Comparison of ENCODE assay signal across 1 cellular context in the genomic region with DNA sequence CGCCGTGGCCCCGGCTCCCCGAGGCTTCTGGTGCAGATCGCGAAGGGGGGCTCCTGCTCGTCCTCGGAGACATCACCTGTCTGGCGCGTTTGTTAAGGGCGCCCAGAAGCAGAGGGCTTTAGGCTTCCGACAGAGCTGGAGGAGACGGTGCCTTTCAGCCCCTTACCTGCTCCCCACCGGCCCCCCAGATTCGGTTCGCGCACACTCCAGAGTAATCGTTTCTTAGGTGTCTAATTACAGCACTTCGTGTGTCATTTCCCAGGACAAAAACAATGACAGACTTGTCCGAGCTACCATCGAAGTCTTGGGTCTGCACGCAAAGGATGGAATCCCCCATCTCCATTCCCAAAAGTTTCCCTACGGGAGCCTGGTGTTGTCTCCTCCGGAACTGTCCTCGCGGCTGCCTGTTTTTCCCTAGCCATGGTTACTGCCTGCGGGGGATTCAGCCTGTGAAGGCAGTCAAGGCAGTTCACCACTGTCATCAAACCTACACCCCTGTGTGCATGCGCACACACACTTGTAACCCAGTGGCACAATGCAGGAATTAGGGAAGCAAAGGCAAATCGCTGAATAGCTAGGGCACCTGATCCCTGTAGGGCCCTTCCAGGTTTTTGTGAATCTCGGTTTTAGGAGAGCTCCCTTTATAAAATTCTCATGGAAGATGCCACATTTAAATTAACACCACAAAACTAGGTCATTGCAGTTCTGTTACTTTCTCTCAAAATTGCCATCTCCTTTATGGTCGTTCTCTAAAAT.
A peak's percentile ranks its signal among the peaks of the same experiment; 100 is the strongest.
TF ChIP-seq lines count a peak whose summit lies in the region.

No MANE protein-coding gene starts in this region.

TF ChIP-seq in K562, 482 proteins besides CTCF, POLR2A, EP300 and RAD21 (continued from another document and continues in another):
- TF ChIP-seq NFATC3 (IDR thresholded peaks at IDR 0.05) (no peak), L3MBTL2 (IDR thresholded peaks at IDR 0.05) (peak; percentile 74), ZNF76 (CRISPR knock-in tag; IDR thresholded peaks at IDR 0.05; ENCODE audit: borderline replicate concordance) (no peak), ZNF57 (CRISPR knock-in tag; IDR thresholded peaks at IDR 0.05) (no peak), ETV5 (CRISPR knock-in tag; IDR thresholded peaks at IDR 0.05; ENCODE audit: low read depth) (0 out of 2 replicates have a peak, but pooled peaks have one; percentile 57), NR2C2 (CRISPR knock-in tag; IDR thresholded peaks at IDR 0.05) (no peak), NR2C2 (tag; IDR thresholded peaks at IDR 0.05) (peak; percentile 41; the same call in 1 of the 2 replicates), SPI1 (IDR thresholded peaks at IDR 0.05; ENCODE audit: borderline replicate concordance, low read depth, low read length) (no peak), ARID1B (IDR thresholded peaks at IDR 0.05) (0 out of 2 replicates have a peak, but pooled peaks have one; percentile 9), ZNF384 (IDR thresholded peaks at IDR 0.05; ENCODE audit: low read depth, low read length) (no peak), RFX1 (IDR thresholded peaks at IDR 0.05) (no peak), DPF2 (IDR thresholded peaks at IDR 0.05) (peak; percentile 18; the same call in 1 of the 2 replicates), CREBBP (IDR thresholded peaks at IDR 0.05; ENCODE audit: low read depth, low read length) (no peak), ZNF436 (CRISPR knock-in tag; IDR thresholded peaks at IDR 0.05) (no peak), ESRRB (CRISPR knock-in tag; IDR thresholded peaks at IDR 0.05; ENCODE audit: borderline replicate concordance) (no peak), ZBTB11 (CRISPR knock-in tag; IDR thresholded peaks at IDR 0.05) (0 out of 6 replicates have a peak, but pooled peaks of 1 of the 3 experiments have one; percentile 24), MCM7 (IDR thresholded peaks at IDR 0.05) (no peak), DMBX1 (CRISPR knock-in tag; IDR thresholded peaks at IDR 0.05; ENCODE audit: borderline replicate concordance) (0 out of 2 replicates have a peak, but pooled peaks have one; percentile 16), ZNF212 (CRISPR knock-in tag; IDR thresholded peaks at IDR 0.05) (no peak), RNF2 (IDR thresholded peaks at IDR 0.05) (no peak), ZNF175 (CRISPR knock-in tag; IDR thresholded peaks at IDR 0.05; ENCODE audit: low read depth) (no peak), BCOR (IDR thresholded peaks at IDR 0.05) (no peak), TAF7 (tag; IDR thresholded peaks at IDR 0.05) (0 out of 2 replicates have a peak, but pooled peaks have one; percentile 20), MTA3 (IDR thresholded peaks at IDR 0.05; ENCODE audit: borderline replicate concordance) (peak; percentile 41; the same call in 1 of the 2 replicates), HNRNPH1 (optimal IDR thresholded peaks at IDR 0.05; ENCODE audit: low read depth, low read length) (no peak), CAMTA2 (CRISPR knock-in tag; conservative IDR thresholded peaks at IDR 0.05) (0 out of 2 replicates have a peak, but pooled peaks have one; percentile 2), ZNF347 (CRISPR knock-in tag; IDR thresholded peaks at IDR 0.05; ENCODE audit: low read depth) (no peak), TGIF2 (CRISPR knock-in tag; IDR thresholded peaks at IDR 0.05) (no peak), CTBP1 (IDR thresholded peaks at IDR 0.05; ENCODE audit: borderline replicate concordance) (peak; percentile 24), SMARCE1 (IDR thresholded peaks at IDR 0.05) (peak; percentile 37; the same call in 1 of the 2 replicates), ETV6 (IDR thresholded peaks at IDR 0.05; ENCODE audit: borderline replicate concordance in 1 of 2, low read depth in 2 of 2, low read length in 1 of 2) (no peak), ETV6 (CRISPR knock-in tag; IDR thresholded peaks at IDR 0.05; ENCODE audit: borderline replicate concordance) (no peak), RFX7 (CRISPR knock-in tag; IDR thresholded peaks at IDR 0.05) (no peak), PHF20 (IDR thresholded peaks at IDR 0.05; ENCODE audit: partially characterized antibody) (no peak), ZNF134 (CRISPR knock-in tag; conservative IDR thresholded peaks at IDR 0.05) (0 out of 2 replicates have a peak, but pooled peaks have one; percentile 9), ZNF354B (CRISPR knock-in tag; IDR thresholded peaks at IDR 0.05) (no peak), SIN3B (IDR thresholded peaks at IDR 0.05; ENCODE audit: low read depth) (no peak), E4F1 (CRISPR knock-in tag; IDR thresholded peaks at IDR 0.05; ENCODE audit: borderline replicate concordance) (no peak), MCM2 (IDR thresholded peaks at IDR 0.05; ENCODE audit: low read depth) (no peak), TRIM28 (IDR thresholded peaks at IDR 0.05) (no peak)
- TF ChIP-seq, protein P1, sequence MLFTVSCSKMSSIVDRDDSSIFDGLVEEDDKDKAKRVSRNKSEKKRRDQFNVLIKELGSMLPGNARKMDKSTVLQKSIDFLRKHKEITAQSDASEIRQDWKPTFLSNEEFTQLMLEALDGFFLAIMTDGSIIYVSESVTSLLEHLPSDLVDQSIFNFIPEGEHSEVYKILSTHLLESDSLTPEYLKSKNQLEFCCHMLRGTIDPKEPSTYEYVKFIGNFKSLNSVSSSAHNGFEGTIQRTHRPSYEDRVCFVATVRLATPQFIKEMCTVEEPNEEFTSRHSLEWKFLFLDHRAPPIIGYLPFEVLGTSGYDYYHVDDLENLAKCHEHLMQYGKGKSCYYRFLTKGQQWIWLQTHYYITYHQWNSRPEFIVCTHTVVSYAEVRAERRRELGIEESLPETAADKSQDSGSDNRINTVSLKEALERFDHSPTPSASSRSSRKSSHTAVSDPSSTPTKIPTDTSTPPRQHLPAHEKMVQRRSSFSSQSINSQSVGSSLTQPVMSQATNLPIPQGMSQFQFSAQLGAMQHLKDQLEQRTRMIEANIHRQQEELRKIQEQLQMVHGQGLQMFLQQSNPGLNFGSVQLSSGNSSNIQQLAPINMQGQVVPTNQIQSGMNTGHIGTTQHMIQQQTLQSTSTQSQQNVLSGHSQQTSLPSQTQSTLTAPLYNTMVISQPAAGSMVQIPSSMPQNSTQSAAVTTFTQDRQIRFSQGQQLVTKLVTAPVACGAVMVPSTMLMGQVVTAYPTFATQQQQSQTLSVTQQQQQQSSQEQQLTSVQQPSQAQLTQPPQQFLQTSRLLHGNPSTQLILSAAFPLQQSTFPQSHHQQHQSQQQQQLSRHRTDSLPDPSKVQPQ (CRISPR knock-in tag; IDR thresholded peaks at IDR 0.05; ENCODE audit: borderline replicate concordance) = no peak
- TF ChIP-seq, protein P2, sequence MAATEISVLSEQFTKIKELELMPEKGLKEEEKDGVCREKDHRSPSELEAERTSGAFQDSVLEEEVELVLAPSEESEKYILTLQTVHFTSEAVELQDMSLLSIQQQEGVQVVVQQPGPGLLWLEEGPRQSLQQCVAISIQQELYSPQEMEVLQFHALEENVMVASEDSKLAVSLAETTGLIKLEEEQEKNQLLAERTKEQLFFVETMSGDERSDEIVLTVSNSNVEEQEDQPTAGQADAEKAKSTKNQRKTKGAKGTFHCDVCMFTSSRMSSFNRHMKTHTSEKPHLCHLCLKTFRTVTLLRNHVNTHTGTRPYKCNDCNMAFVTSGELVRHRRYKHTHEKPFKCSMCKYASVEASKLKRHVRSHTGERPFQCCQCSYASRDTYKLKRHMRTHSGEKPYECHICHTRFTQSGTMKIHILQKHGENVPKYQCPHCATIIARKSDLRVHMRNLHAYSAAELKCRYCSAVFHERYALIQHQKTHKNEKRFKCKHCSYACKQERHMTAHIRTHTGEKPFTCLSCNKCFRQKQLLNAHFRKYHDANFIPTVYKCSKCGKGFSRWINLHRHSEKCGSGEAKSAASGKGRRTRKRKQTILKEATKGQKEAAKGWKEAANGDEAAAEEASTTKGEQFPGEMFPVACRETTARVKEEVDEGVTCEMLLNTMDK (IDR thresholded peaks at IDR 0.05; ENCODE audit: borderline replicate concordance, insufficient read depth, low read depth, low read length, poor library complexity, severe bottlenecking) = no peak
- TF ChIP-seq, protein P3, sequence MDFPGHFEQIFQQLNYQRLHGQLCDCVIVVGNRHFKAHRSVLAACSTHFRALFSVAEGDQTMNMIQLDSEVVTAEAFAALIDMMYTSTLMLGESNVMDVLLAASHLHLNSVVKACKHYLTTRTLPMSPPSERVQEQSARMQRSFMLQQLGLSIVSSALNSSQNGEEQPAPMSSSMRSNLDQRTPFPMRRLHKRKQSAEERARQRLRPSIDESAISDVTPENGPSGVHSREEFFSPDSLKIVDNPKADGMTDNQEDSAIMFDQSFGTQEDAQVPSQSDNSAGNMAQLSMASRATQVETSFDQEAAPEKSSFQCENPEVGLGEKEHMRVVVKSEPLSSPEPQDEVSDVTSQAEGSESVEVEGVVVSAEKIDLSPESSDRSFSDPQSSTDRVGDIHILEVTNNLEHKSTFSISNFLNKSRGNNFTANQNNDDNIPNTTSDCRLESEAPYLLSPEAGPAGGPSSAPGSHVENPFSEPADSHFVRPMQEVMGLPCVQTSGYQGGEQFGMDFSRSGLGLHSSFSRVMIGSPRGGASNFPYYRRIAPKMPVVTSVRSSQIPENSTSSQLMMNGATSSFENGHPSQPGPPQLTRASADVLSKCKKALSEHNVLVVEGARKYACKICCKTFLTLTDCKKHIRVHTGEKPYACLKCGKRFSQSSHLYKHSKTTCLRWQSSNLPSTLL (IDR thresholded peaks at IDR 0.05) = no peak
- TF ChIP-seq, protein P4, sequence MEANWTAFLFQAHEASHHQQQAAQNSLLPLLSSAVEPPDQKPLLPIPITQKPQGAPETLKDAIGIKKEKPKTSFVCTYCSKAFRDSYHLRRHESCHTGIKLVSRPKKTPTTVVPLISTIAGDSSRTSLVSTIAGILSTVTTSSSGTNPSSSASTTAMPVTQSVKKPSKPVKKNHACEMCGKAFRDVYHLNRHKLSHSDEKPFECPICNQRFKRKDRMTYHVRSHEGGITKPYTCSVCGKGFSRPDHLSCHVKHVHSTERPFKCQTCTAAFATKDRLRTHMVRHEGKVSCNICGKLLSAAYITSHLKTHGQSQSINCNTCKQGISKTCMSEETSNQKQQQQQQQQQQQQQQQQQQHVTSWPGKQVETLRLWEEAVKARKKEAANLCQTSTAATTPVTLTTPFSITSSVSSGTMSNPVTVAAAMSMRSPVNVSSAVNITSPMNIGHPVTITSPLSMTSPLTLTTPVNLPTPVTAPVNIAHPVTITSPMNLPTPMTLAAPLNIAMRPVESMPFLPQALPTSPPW (CRISPR knock-in tag; IDR thresholded peaks at IDR 0.05) = no peak
- TF ChIP-seq, protein P5, sequence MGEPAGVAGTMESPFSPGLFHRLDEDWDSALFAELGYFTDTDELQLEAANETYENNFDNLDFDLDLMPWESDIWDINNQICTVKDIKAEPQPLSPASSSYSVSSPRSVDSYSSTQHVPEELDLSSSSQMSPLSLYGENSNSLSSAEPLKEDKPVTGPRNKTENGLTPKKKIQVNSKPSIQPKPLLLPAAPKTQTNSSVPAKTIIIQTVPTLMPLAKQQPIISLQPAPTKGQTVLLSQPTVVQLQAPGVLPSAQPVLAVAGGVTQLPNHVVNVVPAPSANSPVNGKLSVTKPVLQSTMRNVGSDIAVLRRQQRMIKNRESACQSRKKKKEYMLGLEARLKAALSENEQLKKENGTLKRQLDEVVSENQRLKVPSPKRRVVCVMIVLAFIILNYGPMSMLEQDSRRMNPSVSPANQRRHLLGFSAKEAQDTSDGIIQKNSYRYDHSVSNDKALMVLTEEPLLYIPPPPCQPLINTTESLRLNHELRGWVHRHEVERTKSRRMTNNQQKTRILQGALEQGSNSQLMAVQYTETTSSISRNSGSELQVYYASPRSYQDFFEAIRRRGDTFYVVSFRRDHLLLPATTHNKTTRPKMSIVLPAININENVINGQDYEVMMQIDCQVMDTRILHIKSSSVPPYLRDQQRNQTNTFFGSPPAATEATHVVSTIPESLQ (CRISPR knock-in tag; IDR thresholded peaks at IDR 0.05) = peak; percentile 83
- TF ChIP-seq, protein P6, sequence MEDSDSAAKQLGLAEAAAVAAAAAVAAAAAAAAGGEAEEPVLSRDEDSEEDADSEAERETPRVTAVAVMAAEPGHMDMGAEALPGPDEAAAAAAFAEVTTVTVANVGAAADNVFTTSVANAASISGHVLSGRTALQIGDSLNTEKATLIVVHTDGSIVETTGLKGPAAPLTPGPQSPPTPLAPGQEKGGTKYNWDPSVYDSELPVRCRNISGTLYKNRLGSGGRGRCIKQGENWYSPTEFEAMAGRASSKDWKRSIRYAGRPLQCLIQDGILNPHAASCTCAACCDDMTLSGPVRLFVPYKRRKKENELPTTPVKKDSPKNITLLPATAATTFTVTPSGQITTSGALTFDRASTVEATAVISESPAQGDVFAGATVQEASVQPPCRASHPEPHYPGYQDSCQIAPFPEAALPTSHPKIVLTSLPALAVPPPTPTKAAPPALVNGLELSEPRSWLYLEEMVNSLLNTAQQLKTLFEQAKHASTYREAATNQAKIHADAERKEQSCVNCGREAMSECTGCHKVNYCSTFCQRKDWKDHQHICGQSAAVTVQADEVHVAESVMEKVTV (CRISPR knock-in tag; IDR thresholded peaks at IDR 0.05) = no peak
